In genomic region chr7:115603416-115603815, GRCh38 we compare ENCODE assay signal across 27 cellular contexts.
DNase-seq lines count a peak whose midpoint lies in the region; ATAC-seq, FAIRE-seq and TF ChIP-seq lines count a peak whose summit lies in the region.
"Had no signal": no experiment of that assay in that cellular context is flagged by ENCODE, and none has a peak within 500 bp of the region (broad histone marks: within the 10 kb centered on the region; RNA-seq: fewer than 3 reads in every experiment).

No MANE protein-coding gene starts in this region.

- SMC1A ChIA-PET in GM12878 (lab: Charles Lee; ENCODE audit: uncharacterized antibody, unreplicated experiment), result no interaction called here

- H3K9me3 Mint-ChIP-seq in nephron progenitor cell, result peaks cover 7% of the 10 kb centered on the region
- H3K9me3 Mint-ChIP-seq: activated CD4-positive, alpha-beta T cell treated with anti-CD3 and anti-CD28 coated beads, Interleukin-2, amount 10 ng/mL, durations not matched to agents 24 days and 14 days; stimulated activated effector memory CD8-positive, alpha-beta T cell treated with anti-CD3 and anti-CD28 coated beads, Interleukin-12 subunit alpha, Interleukin-12 subunit beta, amount 100 ng/mL, for 72 hours had no signal

- no peak overlapping the region for H3K4me3 ChIP-seq in Loucy (ENCODE audit: low read length, poor library complexity, severe bottlenecking)
- no peak overlapping the region for H3K4me3 ChIP-seq in GM12878
- no peak overlapping the region for H3K4me3 ChIP-seq in BE2C (ENCODE audit: low read depth, low read length)
- no peak overlapping the region for H3K4me3 ChIP-seq in upper lobe of left lung
- H3K4me3 ChIP-seq: ascending aorta had no signal

- intact Hi-C loops in GM12878 (cut with micrococcal nuclease; ENCODE audit: unreplicated experiment), result no loop called here

- TF ChIP-seq POLR2A in GM12878 (IDR thresholded peaks at IDR 0.05; ENCODE audit: low read depth, low read length), result no peak
- no peak for TF ChIP-seq POLR2A in upper lobe of left lung (IDR thresholded peaks at IDR 0.05)

- TF ChIP-seq EP300 in GM12878 (IDR thresholded peaks at IDR 0.05; ENCODE audit: borderline replicate concordance in 1 of 2, control insufficient read depth in 1 of 2, low read depth in 2 of 2, low read length in 2 of 2) (no peak), upper lobe of left lung (IDR thresholded peaks at IDR 0.05) (no peak)

- no peaks in the 10 kb centered on the region for H3K36me3 Mint-ChIP-seq in nephron progenitor cell (ENCODE audit: low read depth)
- H3K36me3 Mint-ChIP-seq: activated naive CD8-positive, alpha-beta T cell treated with anti-CD3 and anti-CD28 coated beads, Interleukin-2, amount 10 ng/mL, durations not matched to agents 7 days and 5 days; immature natural killer cell; memory B cell; stimulated activated effector memory CD8-positive, alpha-beta T cell treated with anti-CD3 and anti-CD28 coated beads, Interleukin-12 subunit alpha, Interleukin-12 subunit beta, amount 100 ng/mL, for 72 hours had no signal

- WGBS in GM12878 (ENCODE audit: insufficient coverage, insufficient replicate concordance, low lambda C conversion rate, missing lambda C conversion rate), result 42% methylated on average over 8 of the region's 8 CpGs
- 89 to 93% methylated on average over 8 of the region's 8 CpGs for WGBS in upper lobe of left lung, 2 donors

- peak; percentile 32; the same call in 2 of the 3 replicates for ATAC-seq in GM12878
- ATAC-seq in upper lobe of left lung (ENCODE audit: low FRiP score in 2 of 2), result no peak
- ATAC-seq in HG03521 (IDR thresholded peaks at IDR 0.05; ENCODE audit: unreplicated experiment), result no peak
- ATAC-seq: sciatic nerve; stimulated activated effector memory CD8-positive, alpha-beta T cell treated with anti-CD3 and anti-CD28 coated beads, Interleukin-12 subunit alpha, Interleukin-12 subunit beta, amount 100 ng/mL, for 72 hours had no signal

- POLR2A ChIA-PET in GM12878 (lab: Charles Lee), result no interaction called here

- H3K27ac Mint-ChIP-seq in nephron progenitor cell, result no peak overlapping the region
- H3K27ac Mint-ChIP-seq: activated CD4-positive, alpha-beta T cell treated with anti-CD3 and anti-CD28 coated beads, Interleukin-2, amount 10 ng/mL, durations not matched to agents 24 days and 14 days; activated naive CD8-positive, alpha-beta T cell treated with anti-CD3 and anti-CD28 coated beads, Interleukin-2, amount 10 ng/mL, durations not matched to agents 7 days and 5 days; immature natural killer cell; memory B cell; stimulated activated effector memory CD8-positive, alpha-beta T cell treated with anti-CD3 and anti-CD28 coated beads, Interleukin-12 subunit alpha, Interleukin-12 subunit beta, amount 100 ng/mL, for 72 hours; T-helper 2 cell treated with Interferon-gamma antibody and Interleukin-4, amounts not matched to agents 5 μg/mL and 100 μg/mL, for 36 hours had no signal

- H3K9me3 ChIP-seq in Loucy (ENCODE audit: insufficient read depth, low read depth, low read length) (no peaks in the 10 kb centered on the region), GM12878 (replicated peaks; ENCODE audit: control insufficient read depth, insufficient read depth, low read length) (no peaks in the 10 kb centered on the region), BE2C (no peaks in the 10 kb centered on the region; the same call in 1 of the 2 replicates), upper lobe of left lung (peaks cover 0 to 5% (median 0%) of the 10 kb centered on the region in 4 donors)
- H3K9me3 ChIP-seq: ascending aorta had no signal

- H3K27ac ChIP-seq in GM12878 (ENCODE audit: control insufficient read depth, insufficient read depth) (no peak overlapping the region), upper lobe of left lung (no peak overlapping the region)
- H3K27ac ChIP-seq: ascending aorta had no signal

- H3K4me3 Mint-ChIP-seq in nephron progenitor cell, result no peak overlapping the region
- H3K4me3 Mint-ChIP-seq: activated CD4-positive, alpha-beta T cell treated with anti-CD3 and anti-CD28 coated beads, Interleukin-2, amount 10 ng/mL, durations not matched to agents 24 days and 14 days; activated naive CD8-positive, alpha-beta T cell treated with anti-CD3 and anti-CD28 coated beads, Interleukin-2, amount 10 ng/mL, durations not matched to agents 7 days and 5 days; immature natural killer cell; memory B cell; stimulated activated effector memory CD8-positive, alpha-beta T cell treated with anti-CD3 and anti-CD28 coated beads, Interleukin-12 subunit alpha, Interleukin-12 subunit beta, amount 100 ng/mL, for 72 hours; T-helper 2 cell treated with Interferon-gamma antibody and Interleukin-4, amounts not matched to agents 5 μg/mL and 100 μg/mL, for 36 hours had no signal

- H3F3A ChIP-seq in Loucy (ENCODE audit: low read depth), result no peaks in the 10 kb centered on the region

- H3K4me1 ChIP-seq in Loucy (ENCODE audit: insufficient read depth, low read length, poor library complexity, severe bottlenecking) (no peaks in the 10 kb centered on the region), GM12878 (ENCODE audit: control insufficient read depth, insufficient read depth, low read length) (no peaks in the 10 kb centered on the region), BE2C (no peaks in the 10 kb centered on the region), upper lobe of left lung (no peaks in the 10 kb centered on the region)
- H3K4me1 ChIP-seq: ascending aorta had no signal

- no peak overlapping the region for H3K4me2 ChIP-seq in Loucy (ENCODE audit: low read depth, low read length, poor library complexity, severe bottlenecking)
- no peak overlapping the region for H3K4me2 ChIP-seq in GM12878 (ENCODE audit: control insufficient read depth, insufficient read depth)

- no peaks in the 10 kb centered on the region for H4K20me1 ChIP-seq in Loucy (ENCODE audit: insufficient read depth, low read length, poor library complexity, severe bottlenecking)
- no peaks in the 10 kb centered on the region for H4K20me1 ChIP-seq in GM12878 (ENCODE audit: control insufficient read depth, insufficient read depth)

- RAD21 ChIA-PET in GM12878 (lab: Charles Lee; ENCODE audit: unreplicated experiment), result no interaction called here

- H3K27me3 Mint-ChIP-seq in nephron progenitor cell (ENCODE audit: low read depth, poor library complexity), result no peaks in the 10 kb centered on the region
- H3K27me3 Mint-ChIP-seq: activated CD4-positive, alpha-beta T cell treated with anti-CD3 and anti-CD28 coated beads, Interleukin-2, amount 10 ng/mL, durations not matched to agents 24 days and 14 days; activated naive CD8-positive, alpha-beta T cell treated with anti-CD3 and anti-CD28 coated beads, Interleukin-2, amount 10 ng/mL, durations not matched to agents 7 days and 5 days had no signal

- FAIRE-seq in GM12878 (lab: Jason Lieb, UNC), result no peak
- FAIRE-seq: endometrium had no signal

- no peaks in the 10 kb centered on the region for H3K27me3 ChIP-seq in Loucy (ENCODE audit: insufficient read depth, low read length, poor library complexity, severe bottlenecking)
- H3K27me3 ChIP-seq in GM12878 (replicated peaks in 1 of 2; ENCODE audit: control insufficient read depth in 2 of 2, insufficient read depth in 2 of 2, low read length in 1 of 2), result 0 out of 4 replicates have a peak, but pooled peaks cover 0 to 2% of the 10 kb centered on the region in 2 experiments
- H3K27me3 ChIP-seq in BE2C, result no peaks in the 10 kb centered on the region
- no peaks in the 10 kb centered on the region for H3K27me3 ChIP-seq in upper lobe of left lung
- H3K27me3 ChIP-seq: ascending aorta had no signal

- H3K4me1 Mint-ChIP-seq in nephron progenitor cell, result no peaks in the 10 kb centered on the region
- H3K4me1 Mint-ChIP-seq: activated CD4-positive, alpha-beta T cell treated with anti-CD3 and anti-CD28 coated beads, Interleukin-2, amount 10 ng/mL, durations not matched to agents 24 days and 14 days; activated naive CD8-positive, alpha-beta T cell treated with anti-CD3 and anti-CD28 coated beads, Interleukin-2, amount 10 ng/mL, durations not matched to agents 7 days and 5 days; immature natural killer cell; memory B cell had no signal

- H3K9me2 ChIP-seq in Loucy (replicated peaks; ENCODE audit: low read depth, low read length), result no peaks in the 10 kb centered on the region

- no TSS peak for BruUV-seq in GM12878 (replicated peaks; lab: Mats Ljungman, UMichigan)

- in situ Hi-C loops in GM12878 (cut with MboI), result no loop called here

- H3K36me3 ChIP-seq in Loucy (ENCODE audit: insufficient read depth, low read length), result no peaks in the 10 kb centered on the region
- H3K36me3 ChIP-seq in GM12878 (ENCODE audit: control insufficient read depth in 2 of 2, insufficient read depth in 2 of 2, low read length in 1 of 2), result no peaks in the 10 kb centered on the region
- H3K36me3 ChIP-seq in BE2C, result no peaks in the 10 kb centered on the region
- H3K36me3 ChIP-seq in upper lobe of left lung, result no peaks in the 10 kb centered on the region
- H3K36me3 ChIP-seq: ascending aorta had no signal

- H3K79me2 ChIP-seq in Loucy (ENCODE audit: insufficient read depth, low read length), result no peaks in the 10 kb centered on the region
- H3K79me2 ChIP-seq in GM12878 (ENCODE audit: control insufficient read depth, insufficient read depth, low read length), result no peaks in the 10 kb centered on the region

- DNase-seq in GM12878 (ENCODE audit: low read depth, low spot score), result no peak
- DNase-seq in nephron progenitor cell, result no peak
- DNase-seq in BE2C, result no peak
- DNase-seq in upper lobe of left lung, result no peak
- DNase-seq: activated CD4-positive, alpha-beta T cell treated with anti-CD3 and anti-CD28 coated beads, Interleukin-2, amount 10 ng/mL, durations not matched to agents 24 days and 14 days; activated effector memory CD4-positive, alpha-beta T cell treated with anti-CD3 and anti-CD28 coated beads, Interleukin-2, amount 50 U/mL, for 16 hours; activated naive CD8-positive, alpha-beta T cell treated with anti-CD3 and anti-CD28 coated beads, Interleukin-2, amount 10 ng/mL, durations not matched to agents 7 days and 5 days; activated T-cell treated with anti-CD3 and anti-CD28 coated beads, Interleukin-2, amount 50 U/mL, for 1 hour; H7; hypothalamus; immature natural killer cell; Kasumi-1; NCI-H1048; NCI-H1694 treated with DMSO at 0.1 percent for 48 hours; NCI-H526; posterior cingulate gyrus; stimulated activated CD4-positive, alpha-beta T cell treated with anti-CD3 and anti-CD28 coated beads, Interleukin-4, amount 100 ng/mL, for 24 hours; trophoblast cell had no signal

- CTCF ChIA-PET in GM12878 (lab: Yijun Ruan, JAX), result no interaction called here

- H3K9ac ChIP-seq in Loucy (ENCODE audit: low read depth, low read length, poor library complexity, severe bottlenecking) (no peak overlapping the region), GM12878 (ENCODE audit: control insufficient read depth, insufficient read depth, low read length) (no peak overlapping the region)

- no peak for TF ChIP-seq RAD21 in GM12878 (IDR thresholded peaks at IDR 0.05; ENCODE audit: insufficient read depth, low read depth, low read length)

- no peak overlapping the region for H2AFZ ChIP-seq in Loucy (ENCODE audit: low read length)
- H2AFZ ChIP-seq in GM12878 (ENCODE audit: control insufficient read depth, low read depth, low read length), result no peak overlapping the region

- TF ChIP-seq CTCF in GM12873 (IDR thresholded peaks at IDR 0.05; ENCODE audit: insufficient read depth, low read depth, low read length, missing control alignments), result peak; percentile 15
- peak; percentile 25; the same call in 1 of the 2 replicates for TF ChIP-seq CTCF in Loucy (conservative IDR thresholded peaks at IDR 0.05; ENCODE audit: low read length)
- 0 out of 6 replicates have a peak, but pooled peaks of 1 of the 3 experiments have one; percentile 7 for TF ChIP-seq CTCF in GM12878 (IDR thresholded peaks at IDR 0.05 in 2 of 3, conservative IDR thresholded peaks at IDR 0.05 in 1 of 3; ENCODE audit: control insufficient read depth in 2 of 3, extremely low read depth in 1 of 3, insufficient read depth in 1 of 3, low read depth in 3 of 3, low read length in 3 of 3)
- peak; percentile 7 for TF ChIP-seq CTCF in nephron progenitor cell (IDR thresholded peaks at IDR 0.05)
- no peak for TF ChIP-seq CTCF in BE2C (IDR thresholded peaks at IDR 0.05; ENCODE audit: low read depth, low read length)
- TF ChIP-seq CTCF in upper lobe of left lung (IDR thresholded peaks at IDR 0.05), result no peak

Comparison
In these comparisons a context has a peak if more than half of its experiments do, and no peak if none do; other contexts are left out.
1. CTCF ChIP-seq: peak in GM12873 (single experiment), Loucy (single experiment) and nephron progenitor cell (single experiment); none in BE2C (single experiment) and upper lobe of left lung (0 of 6).